In the genomic region with DNA sequence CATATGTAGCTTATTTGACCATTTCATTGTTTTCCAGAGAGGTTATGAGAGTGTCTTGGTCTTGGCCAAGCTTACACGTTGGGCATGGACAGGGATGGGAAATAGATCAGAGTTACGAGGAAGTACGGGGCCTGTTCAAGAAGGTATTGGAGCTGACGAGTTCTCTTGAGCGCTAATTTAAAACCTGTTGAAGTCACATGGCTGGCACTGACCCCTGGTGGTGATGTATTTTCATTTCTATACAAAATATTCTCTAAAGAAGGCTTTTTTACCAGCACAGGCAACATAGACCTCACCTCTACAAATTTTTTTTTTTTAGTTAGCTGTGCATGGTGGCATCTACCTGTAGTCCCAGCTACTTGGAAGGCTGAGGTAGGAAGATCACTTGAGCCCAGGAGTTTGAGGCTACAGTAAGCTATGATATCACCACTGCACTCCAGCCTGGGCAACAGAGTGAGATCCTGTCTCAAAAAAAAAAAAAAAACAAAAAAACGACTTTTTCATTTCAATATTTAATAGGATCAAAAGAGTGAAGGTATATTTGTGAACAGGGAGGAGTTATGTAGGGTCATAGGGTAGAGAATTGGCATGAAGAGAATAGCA, we compare ENCODE assay signal across 8 cellular contexts. TPM values are rescaled to one million over a fixed set of nuclear protein-coding genes. Genes with fewer than 3 reads are reported as not detected.
DNase-seq lines count a peak whose midpoint lies in the region; ATAC-seq, FAIRE-seq and TF ChIP-seq lines count a peak whose summit lies in the region.

No MANE protein-coding gene starts in this region.

- no peak overlapping the region for H2AFZ ChIP-seq in keratinocyte (ENCODE audit: control insufficient read depth, low read length)

- peaks cover 21% of the 10 kb centered on the region for H3K79me2 ChIP-seq in keratinocyte (ENCODE audit: control insufficient read depth, insufficient read depth, low read length)

- H3K4me3 ChIP-seq in A549 (no peak overlapping the region), keratinocyte (ENCODE audit: control insufficient read depth in 2 of 3, extremely low read depth in 1 of 3, insufficient read depth in 2 of 3, low read depth in 1 of 3, low read length in 3 of 3) (no peak overlapping the region)

- TF ChIP-seq CTCF in A549 (IDR thresholded peaks at IDR 0.05) (peak; percentile 88), keratinocyte (optimal IDR thresholded peaks at IDR 0.05 in 1 of 3, IDR thresholded peaks at IDR 0.05 in 1 of 3, conservative IDR thresholded peaks at IDR 0.05 in 1 of 3; ENCODE audit: extremely low read depth in 1 of 3, insufficient read depth in 2 of 3, low read length in 3 of 3) (peak; percentile 29 to 36 (median 30))

- H3K9me3 ChIP-seq in A549 (no peaks in the 10 kb centered on the region), KOPT-K1 (ENCODE audit: insufficient read depth, low read length, poor library complexity, severe bottlenecking) (no peaks in the 10 kb centered on the region), keratinocyte (ENCODE audit: control insufficient read depth, low read depth, low read length) (no peaks in the 10 kb centered on the region)

- H3K27me3 ChIP-seq in keratinocyte (ENCODE audit: control insufficient read depth, extremely low read depth, insufficient read depth, low read length): no peaks in the 10 kb centered on the region

- H3K4me1 ChIP-seq in A549: peaks cover 29% of the 10 kb centered on the region
- peaks cover 38% of the 10 kb centered on the region for H3K4me1 ChIP-seq in keratinocyte (ENCODE audit: control insufficient read depth, extremely low read depth, insufficient read depth, low read length)

- no peak overlapping the region for H3K9ac ChIP-seq in keratinocyte (ENCODE audit: control insufficient read depth, extremely low read depth, insufficient read depth, low read length)

- dilution Hi-C loops in keratinocyte (cut with MboI; ENCODE audit: extremely low pct_ligation_motif_present, low sequenced_read_pairs): no loop called here

- TF ChIP-seq EP300 in A549 (IDR thresholded peaks at IDR 0.05): no peak

- POLR2A ChIA-PET in A549 (lab: Yijun Ruan, JAX): interaction anchor here (0.9 to 1.7 kb wide), 2 partner anchors 20 to 163 kb away, joined by 3 to 10 read pairs; partner anchors contain the start of gene UGP2

- TF ChIP-seq POLR2A in A549 (IDR thresholded peaks at IDR 0.05; ENCODE audit: low read length) (no peak), GM12891 (IDR thresholded peaks at IDR 0.05; ENCODE audit: low read depth, low read length) (no peak)

- no peaks in the 10 kb centered on the region for H4K20me1 ChIP-seq in keratinocyte (ENCODE audit: control insufficient read depth, extremely low read depth, insufficient read depth, low read length)

- peak; percentile 85 to 87 for TF ChIP-seq RAD21 in A549 (conservative IDR thresholded peaks at IDR 0.05 in 1 of 2, IDR thresholded peaks at IDR 0.05 in 1 of 2)

- H3K4me2 ChIP-seq in A549 (no peak overlapping the region), keratinocyte (ENCODE audit: control insufficient read depth, extremely low read depth, insufficient read depth, low read depth, low read length) (no peak overlapping the region)

- no peaks in the 10 kb centered on the region for H3K9me1 ChIP-seq in keratinocyte (ENCODE audit: control insufficient read depth, extremely low read depth, insufficient read depth, low read length)

- H3K36me3 ChIP-seq in KOPT-K1 (ENCODE audit: insufficient read depth, low read length): peaks cover 95% of the 10 kb centered on the region
- H3K36me3 ChIP-seq in keratinocyte (ENCODE audit: control insufficient read depth in 2 of 2, extremely low read depth in 1 of 2, insufficient read depth in 2 of 2, low read length in 2 of 2): peaks cover 4 to 14% of the 10 kb centered on the region in 2 experiments

- CTCF ChIA-PET in A549 (lab: Yijun Ruan, JAX): interaction anchor here (0.6 to 6.9 kb wide), 44 partner anchors 9 to 1549 kb away, joined by 3 to 94 read pairs (median 4); partner anchors contain the start of gene UGP2

- DNase-seq in A549 (ENCODE audit: low read depth in 1 of 2, low spot score in 1 of 2) (peak; percentile 32 to 77), GM12891 (ENCODE audit: insufficient read length, low spot score) (no peak), T-helper 22 cell (ENCODE audit: low read depth) (peak; percentile 29), brain pericyte (ENCODE audit: low read depth, low spot score) (peak; percentile 44), keratinocyte (ENCODE audit: low read depth, low spot score) (no peak), COLO829 (ENCODE audit: low spot score) (no peak)
- DNase-seq in stimulated activated CD4-positive, alpha-beta T cell treated with anti-CD3 and anti-CD28 coated beads, TNF-alpha, amount 100 ng/mL, for 24 hours (ENCODE audit: low read depth in 3 of 3): peak; percentile 30 to 47 (median 39)

- 46% methylated on average over 6 of the region's 6 CpGs for WGBS in A549 (ENCODE audit: missing lambda C conversion rate)

- H3K27ac ChIP-seq in A549 (no peak overlapping the region), KOPT-K1 (ENCODE audit: low read depth, low read length, poor library complexity, severe bottlenecking) (peak overlapping the region; percentile 3), keratinocyte (ENCODE audit: control insufficient read depth, insufficient read depth, low read length) (no peak overlapping the region)

- peak; percentile 39 to 83; a peak in 5 of 6 replicates for ATAC-seq in A549

- FAIRE-seq in A549 (lab: Jason Lieb, UNC): no peak
- FAIRE-seq in GM12891 (lab: Jason Lieb, UNC): peak; percentile 75
- FAIRE-seq in keratinocyte (lab: Jason Lieb, UNC): no peak

TF ChIP-seq in A549, 52 proteins besides CTCF, POLR2A, EP300 and RAD21:
- TF ChIP-seq ESRRA (IDR thresholded peaks at IDR 0.05; ENCODE audit: borderline replicate concordance, low read length) (no peak), SMC3 (IDR thresholded peaks at IDR 0.05) (peak; percentile 91), CEBPB (IDR thresholded peaks at IDR 0.05) (no peak), EHMT2 (IDR thresholded peaks at IDR 0.05; ENCODE audit: low read depth) (no peak), MAX (IDR thresholded peaks at IDR 0.05) (peak; percentile 47; the same call in 1 of the 2 replicates)

TF ChIP-seq in GM12891, 5 proteins besides CTCF, POLR2A, EP300 and RAD21:
- no peak for TF ChIP-seq SPI1 (IDR thresholded peaks at IDR 0.05; ENCODE audit: low read depth, low read length)
- no peak for TF ChIP-seq POLR2AphosphoS5 (IDR thresholded peaks at IDR 0.05; ENCODE audit: low read depth, low read length)
- TF ChIP-seq PAX5 (IDR thresholded peaks at IDR 0.05; ENCODE audit: insufficient read depth, low read length, severe bottlenecking): no peak
- no peak for TF ChIP-seq POU2F2 (IDR thresholded peaks at IDR 0.05; ENCODE audit: low read depth, low read length)
- no peak for TF ChIP-seq TAF1 (IDR thresholded peaks at IDR 0.05; ENCODE audit: low read depth, low read length)

RNA-seq across cellular contexts. Expression of gene UGP2, which starts 19.6 kb away (rescaled TPM):
- polyA plus RNA-seq in A549 (2011; rRNA removed) (136 and 162 TPM in 2 replicates), A549 (2017; fragmentation: RNase III; extraction: RNeasy Plus Mini Kit Qiagen cat#74134 plus additional on column Dnase treatment) (110 to 119 TPM (median 114 TPM) in 3 replicates), keratinocyte (168 to 260 TPM (median 219 TPM) in 3 replicates)
- polyA plus RNA-seq in A549 (2012; cell fraction: cytosol; rRNA removed): 26.8 and 28.5 TPM in 2 replicates
- 7.4 and 13.8 TPM in 2 replicates for polyA plus RNA-seq in A549 (2012; cell fraction: nucleus; rRNA removed)
- polyA minus RNA-seq in A549 (2011; rRNA and poly(A)+ RNA removed): 19.7 and 25.8 TPM in 2 replicates
- polyA plus RNA-seq in GM12891 (2012; ENCODE audit: low read depth, missing spikeins): 88.3 TPM
- 138 TPM for polyA plus RNA-seq in keratinocyte (2011; ENCODE audit: low read depth)
- polyA plus RNA-seq in keratinocyte (2011; cell fraction: cytosol; rRNA removed): 203 and 359 TPM in 2 replicates
- 230 and 294 TPM in 2 replicates for polyA plus RNA-seq in keratinocyte (2011; cell fraction: nucleus; rRNA removed)
- polyA plus RNA-seq in keratinocyte (2012; ENCODE audit: low replicate concordance): 186 and 192 TPM in 2 replicates
- 8.8 to 123 TPM (median 69.9 TPM) in 3 replicates for polyA minus RNA-seq in keratinocyte
- 138 TPM for polyA minus RNA-seq in keratinocyte (2011; cell fraction: cytosol; rRNA and poly(A)+ RNA removed)
- 92.7 and 216 TPM in 2 replicates for polyA minus RNA-seq in keratinocyte (2011; cell fraction: nucleus; rRNA and poly(A)+ RNA removed)

Comparison
In these comparisons a context has a peak if more than half of its experiments do, and no peak if none do; other contexts are left out.
1. DNase-seq: peak in A549 (2 of 2), T-helper 22 cell (single experiment), brain pericyte (single experiment) and stimulated activated CD4-positive, alpha-beta T cell treated with anti-CD3 and anti-CD28 coated beads, TNF-alpha, amount 100 ng/mL, for 24 hours (3 of 3); none in GM12891 (single experiment), keratinocyte (single experiment) and COLO829 (single experiment).